In genomic region chr10:115171392-115171960, GRCh38 we compare ENCODE assay signal across 8 cellular contexts.
A peak's percentile ranks its signal among the peaks of the same experiment; 100 is the strongest.
DNase-seq lines count a peak whose midpoint lies in the region; ATAC-seq and TF ChIP-seq lines count a peak whose summit lies in the region.

No MANE protein-coding gene starts in this region.

- peak; percentile 39 for TF ChIP-seq RAD21 in Ishikawa (IDR thresholded peaks at IDR 0.05; ENCODE audit: low read depth)

- DNase-seq in DMS53 treated with DMSO at 0.1 percent for 48 hours (lab: John Stamatoyannopoulos, UW; ENCODE audit: unreplicated experiment) (peak; percentile 14), astrocyte of the spinal cord (ENCODE audit: low read depth, low spot score) (peak; percentile 22), midbrain (lab: John Stamatoyannopoulos, UW) (peak; percentile 13), NCI-H446 (lab: John Stamatoyannopoulos, UW) (no peak), NCI-H2081 treated with DMSO at 0.1 percent for 48 hours (lab: John Stamatoyannopoulos, UW) (no peak)
- DNase-seq in activated T-cell treated with anti-CD3 and anti-CD28 coated beads, Interleukin-2, amount 50 U/mL, for 72 hours: no peak

- no peaks in the 10 kb centered on the region for H3K27me3 Mint-ChIP-seq in activated T-cell treated with anti-CD3 and anti-CD28 coated beads, Interleukin-2, amount 50 U/mL, for 72 hours (ENCODE audit: low read depth)

- in situ Hi-C loops in astrocyte of the spinal cord (cut with HindIII; ENCODE audit: low sequenced_read_pairs): no loop called here

- no peak for TF ChIP-seq EP300 in Ishikawa (IDR thresholded peaks at IDR 0.05; ENCODE audit: borderline replicate concordance)

- peak; percentile 25 for TF ChIP-seq CTCF in astrocyte of the spinal cord (IDR thresholded peaks at IDR 0.05; ENCODE audit: low read depth, low read length)

- no peaks in the 10 kb centered on the region for H3K4me1 Mint-ChIP-seq in activated T-cell treated with anti-CD3 and anti-CD28 coated beads, Interleukin-2, amount 50 U/mL, for 72 hours (ENCODE audit: low read depth)

- H3K4me3 ChIP-seq in astrocyte of the spinal cord (ENCODE audit: low read depth, low read length): no peak overlapping the region

- no peak for ATAC-seq in activated T-cell treated with anti-CD3 and anti-CD28 coated beads, Interleukin-2, amount 50 U/mL, for 72 hours (replicated peaks in 1 of 2)
- ATAC-seq in HG02870 (IDR thresholded peaks at IDR 0.05; ENCODE audit: unreplicated experiment): no peak

- no peaks in the 10 kb centered on the region for H3K9me3 Mint-ChIP-seq in activated T-cell treated with anti-CD3 and anti-CD28 coated beads, Interleukin-2, amount 50 U/mL, for 72 hours

- no peaks in the 10 kb centered on the region for H3K36me3 Mint-ChIP-seq in activated T-cell treated with anti-CD3 and anti-CD28 coated beads, Interleukin-2, amount 50 U/mL, for 72 hours (ENCODE audit: insufficient read depth in 2 of 2)

- H3K4me3 Mint-ChIP-seq in activated T-cell treated with anti-CD3 and anti-CD28 coated beads, Interleukin-2, amount 50 U/mL, for 72 hours: no peak overlapping the region

- H3K27ac Mint-ChIP-seq in activated T-cell treated with anti-CD3 and anti-CD28 coated beads, Interleukin-2, amount 50 U/mL, for 72 hours: no peak overlapping the region

TF ChIP-seq in Ishikawa, 13 proteins besides CTCF, POLR2A, EP300 and RAD21:
- no peak for TF ChIP-seq FOXM1 (IDR thresholded peaks at IDR 0.05; ENCODE audit: borderline replicate concordance, low read depth)

Comparison
In these comparisons a context has a peak if more than half of its experiments do, and no peak if none do; other contexts are left out.
1. DNase-seq: peak in DMS53 treated with DMSO at 0.1 percent for 48 hours (single experiment), astrocyte of the spinal cord (single experiment) and midbrain (single experiment); none in activated T-cell treated with anti-CD3 and anti-CD28 coated beads, Interleukin-2, amount 50 U/mL, for 72 hours (0 of 2), NCI-H446 (0 of 2) and NCI-H2081 treated with DMSO at 0.1 percent for 48 hours (single experiment).